Comparison of ENCODE assay signal across 25 cellular contexts in the genomic region with DNA sequence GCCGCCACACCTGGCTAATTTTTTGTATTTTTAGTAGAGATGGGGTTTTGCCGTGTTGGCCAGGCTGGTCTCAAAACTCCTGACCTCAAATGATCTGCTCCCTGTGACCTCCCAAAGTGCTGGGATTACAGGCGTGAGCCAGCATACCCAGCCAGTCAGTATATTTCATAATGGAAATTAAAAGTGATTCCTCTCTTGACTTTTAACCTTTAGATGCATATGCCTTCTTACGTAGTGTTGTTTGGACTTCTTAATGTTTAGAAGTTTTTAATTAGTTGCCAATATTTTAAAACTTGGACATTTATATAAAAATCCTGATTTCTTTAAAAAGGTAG.
"Had no signal": no experiment of that assay in that cellular context is flagged by ENCODE, and none has a peak within 500 bp of the region (broad histone marks: within the 10 kb centered on the region; RNA-seq: fewer than 3 reads in every experiment).

No MANE protein-coding gene starts in this region.

- ATAC-seq: activated CD4-positive, CD25-positive, alpha-beta regulatory T cell treated with anti-CD3 and anti-CD28 coated beads, Interleukin-2, amount 50 U/mL, for 24 hours; activated CD8-positive, alpha-beta T cell treated with anti-CD3 and anti-CD28 coated beads, Interleukin-2, amount 10 ng/mL, durations not matched to agents 7 days and 5 days; activated naive CD8-positive, alpha-beta T cell treated with anti-CD3 and anti-CD28 coated beads, Interleukin-2, amount 50 U/mL, for 24 hours; body of pancreas had no signal

- H3K4me1 ChIP-seq: ascending aorta had no signal

- DNase-seq: activated CD4-positive, alpha-beta T cell treated with anti-CD3 and anti-CD28 coated beads for 4 hours; activated CD4-positive, alpha-beta T cell treated with anti-CD3 and anti-CD28 coated beads, Interleukin-2, amount 50 U/mL, for 4 hours; activated CD8-positive, alpha-beta memory T cell treated with anti-CD3 and anti-CD28 coated beads, Interleukin-2, amount 50 U/mL, for 48 hours; activated CD8-positive, alpha-beta T cell treated with anti-CD3 and anti-CD28 coated beads, Interleukin-2, amount 10 ng/mL, durations not matched to agents 7 days and 5 days; activated effector memory CD4-positive, alpha-beta T cell treated with Interleukin-2 at 50 U/mL for 16 hours; activated naive CD4-positive, alpha-beta T cell treated with Interleukin-2 at 50 U/mL for 16 hours; activated naive CD8-positive, alpha-beta T cell treated with anti-CD3 and anti-CD28 coated beads, Interleukin-2, amount 50 U/mL, for 24 hours; activated T-cell treated with anti-CD3 and anti-CD28 coated beads, Interleukin-2, amount 50 U/mL, for 1 hour; amniotic stem cell; body of pancreas; KG1; NCI-H1092; NCI-H1417; NCI-H1930; NCI-H510A treated with DMSO at 0.1 percent for 48 hours; Peyer's patch; SHP77 treated with DMSO at 0.1 percent for 48 hours; T1000 had no signal

- H3K27me3 ChIP-seq: ascending aorta, body of pancreas, Peyer's patch had no signal

- H3K4me3 Mint-ChIP-seq: activated CD8-positive, alpha-beta T cell treated with anti-CD3 and anti-CD28 coated beads, Interleukin-2, amount 10 ng/mL, durations not matched to agents 7 days and 5 days; activated naive CD8-positive, alpha-beta T cell treated with anti-CD3 and anti-CD28 coated beads, Interleukin-2, amount 50 U/mL, for 24 hours; T-helper 1 cell treated with Interleukin-12 subunit alpha and Interleukin-12 subunit beta and Interleukin-4 antibody, amounts not matched to agents 30 μg/mL and 1 μg/mL, for 36 hours had no signal

- H3K36me3 Mint-ChIP-seq: activated naive CD4-positive, alpha-beta T cell treated with anti-CD3 and anti-CD28 coated beads, Interleukin-2, amount 50 U/mL, for 72 hours had no signal

- H3K9me3 ChIP-seq: ascending aorta, body of pancreas, Peyer's patch had no signal

- H3K27ac ChIP-seq: ascending aorta, body of pancreas, Peyer's patch, RWPE1, VCaP had no signal

- H3K9me3 Mint-ChIP-seq: activated naive CD4-positive, alpha-beta T cell treated with anti-CD3 and anti-CD28 coated beads, Interleukin-2, amount 50 U/mL, for 72 hours; activated naive CD8-positive, alpha-beta T cell treated with anti-CD3 and anti-CD28 coated beads, Interleukin-2, amount 50 U/mL, for 24 hours; IgD-negative memory B cell; T-helper 1 cell treated with Interleukin-12 subunit alpha and Interleukin-12 subunit beta and Interleukin-4 antibody, amounts not matched to agents 30 μg/mL and 1 μg/mL, for 36 hours had no signal

- H3K27ac Mint-ChIP-seq: activated CD8-positive, alpha-beta T cell treated with anti-CD3 and anti-CD28 coated beads, Interleukin-2, amount 10 ng/mL, durations not matched to agents 7 days and 5 days; activated naive CD4-positive, alpha-beta T cell treated with anti-CD3 and anti-CD28 coated beads, Interleukin-2, amount 50 U/mL, for 72 hours; activated naive CD8-positive, alpha-beta T cell treated with anti-CD3 and anti-CD28 coated beads, Interleukin-2, amount 50 U/mL, for 24 hours; T-helper 1 cell treated with Interleukin-12 subunit alpha and Interleukin-12 subunit beta and Interleukin-4 antibody, amounts not matched to agents 30 μg/mL and 1 μg/mL, for 36 hours had no signal

- H3K36me3 ChIP-seq: Peyer's patch had no signal

- H3K27me3 Mint-ChIP-seq: activated naive CD8-positive, alpha-beta T cell treated with anti-CD3 and anti-CD28 coated beads, Interleukin-2, amount 50 U/mL, for 24 hours; IgD-negative memory B cell had no signal

- H3K4me3 ChIP-seq: ascending aorta, body of pancreas, Peyer's patch had no signal
